ENCODE assay signal across 8 cellular contexts in the genomic region with DNA sequence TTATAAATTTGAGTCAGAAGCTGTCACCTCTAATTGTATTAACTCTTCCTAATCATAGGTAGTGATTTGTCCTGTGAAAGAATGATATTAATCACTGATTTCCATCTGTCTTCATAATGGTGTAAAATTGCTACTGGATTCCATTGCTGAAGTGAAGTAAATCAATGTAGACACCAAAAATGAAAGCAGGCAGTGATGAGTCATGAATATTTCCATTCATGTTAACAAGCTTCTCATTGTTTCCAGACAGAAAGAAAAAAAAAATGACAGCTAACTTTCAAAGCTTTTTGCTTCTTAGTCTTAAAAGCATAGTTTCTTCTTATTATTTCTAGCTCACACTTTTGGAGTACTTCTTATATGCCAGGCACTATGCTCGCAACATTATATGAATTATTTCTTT.
DNase-seq lines count a peak whose midpoint lies in the region; ATAC-seq and TF ChIP-seq lines count a peak whose summit lies in the region.

No MANE protein-coding gene starts in this region.

- TF ChIP-seq POLR2A in NB4 (IDR thresholded peaks at IDR 0.05; ENCODE audit: extremely low read depth, insufficient read length), result no peak

- H3K4me3 ChIP-seq in NB4 (ENCODE audit: low read depth, low read length), result no peak overlapping the region
- peak overlapping the region; percentile 18 for H3K4me3 ChIP-seq in epithelial cell of esophagus (ENCODE audit: low read length)
- H3K4me3 ChIP-seq in retinal pigment epithelial cell (ENCODE audit: low read length), result no peak overlapping the region

- peak; percentile 80 for ATAC-seq in GM18868 (IDR thresholded peaks at IDR 0.05; ENCODE audit: unreplicated experiment)

- TF ChIP-seq CTCF in NB4 (IDR thresholded peaks at IDR 0.05; ENCODE audit: low read depth, low read length) (no peak), epithelial cell of esophagus (IDR thresholded peaks at IDR 0.05; ENCODE audit: insufficient read depth, low read depth, low read length, missing control alignments) (no peak), retinal pigment epithelial cell (conservative IDR thresholded peaks at IDR 0.05; ENCODE audit: low read depth, low read length) (no peak)

- peak; percentile 37 for DNase-seq in NB4 (ENCODE audit: low read depth)
- peak; percentile 77 for DNase-seq in epithelial cell of esophagus (ENCODE audit: low read depth)
- DNase-seq in retinal pigment epithelial cell (ENCODE audit: low read depth), result peak; percentile 81
- no peak for DNase-seq in stimulated activated CD4-positive, alpha-beta T cell treated with anti-CD3 and anti-CD28 coated beads, Interleukin-15, amount 100 ng/mL, for 24 hours
- DNase-seq in NCI-H2196 treated with DMSO at 0.1 percent for 48 hours (lab: John Stamatoyannopoulos, UW; ENCODE audit: unreplicated experiment), result no peak
- no peak for DNase-seq in SKM-1 (lab: John Stamatoyannopoulos, UW; ENCODE audit: unreplicated experiment)
- no peak for DNase-seq in NCI-H2029 treated with DMSO at 0.1 percent for 48 hours (lab: John Stamatoyannopoulos, UW)

Comparison
In these comparisons a context has a peak if more than half of its experiments do, and no peak if none do; other contexts are left out.
1. DNase-seq: peak in NB4 (single experiment), epithelial cell of esophagus (single experiment) and retinal pigment epithelial cell (single experiment); none in stimulated activated CD4-positive, alpha-beta T cell treated with anti-CD3 and anti-CD28 coated beads, Interleukin-15, amount 100 ng/mL, for 24 hours (single experiment), NCI-H2196 treated with DMSO at 0.1 percent for 48 hours (single experiment), SKM-1 (single experiment) and NCI-H2029 treated with DMSO at 0.1 percent for 48 hours (single experiment).